19 cellular contexts compared by ENCODE assay signal in the genomic region with DNA sequence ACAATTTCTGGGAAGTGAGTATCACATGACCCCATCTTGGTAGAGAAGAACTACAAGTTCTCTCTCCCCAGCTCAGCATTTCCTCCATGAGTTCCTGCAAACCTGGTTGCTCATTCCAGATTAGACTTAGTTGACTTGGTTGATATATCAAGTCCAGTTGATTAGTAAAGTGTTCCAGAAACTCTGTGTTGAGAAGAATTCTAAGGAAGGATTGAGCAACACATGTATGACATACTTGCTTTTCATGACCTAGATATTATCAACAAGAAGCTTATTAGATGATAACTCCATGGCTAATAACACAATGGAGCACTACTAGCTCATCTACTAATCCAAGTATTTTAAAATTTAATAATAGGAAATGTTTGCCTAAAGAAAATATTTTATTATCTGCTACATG. TPM values are rescaled to one million over a fixed set of nuclear protein-coding genes. Genes with fewer than 3 reads are reported as not detected.
A peak's percentile ranks its signal among the peaks of the same experiment; 100 is the strongest.
DNase-seq lines count a peak whose midpoint lies in the region; ATAC-seq, FAIRE-seq and TF ChIP-seq lines count a peak whose summit lies in the region.
"Had no signal": no experiment of that assay in that cellular context is flagged by ENCODE, and none has a peak within 500 bp of the region (broad histone marks: within the 10 kb centered on the region; RNA-seq: fewer than 3 reads in every experiment).

No MANE protein-coding gene starts in this region.

- H3K4me1 Mint-ChIP-seq in stimulated activated effector memory CD8-positive, alpha-beta T cell treated with anti-CD3 and anti-CD28 coated beads, Interleukin-12 subunit alpha, Interleukin-12 subunit beta, amount 100 ng/mL, for 72 hours = peaks cover 9% of the 10 kb centered on the region
- H3K4me1 Mint-ChIP-seq: IgD-negative memory B cell had no signal

- H3K9me1 ChIP-seq in K562 (ENCODE audit: control insufficient read depth, insufficient read depth, low read length) = no peaks in the 10 kb centered on the region

- no TSS peak for BruUV-seq in K562 (replicated peaks; lab: Mats Ljungman, UMichigan)

- ATAC-seq in K562 = no peak
- ATAC-seq in stimulated activated effector memory CD8-positive, alpha-beta T cell treated with anti-CD3 and anti-CD28 coated beads, Interleukin-12 subunit alpha, Interleukin-12 subunit beta, amount 100 ng/mL, for 72 hours = no peak

- H3K4me3 ChIP-seq in K562 = no peak overlapping the region
- H3K4me3 ChIP-seq in fibroblast of pulmonary artery (replicated peaks; ENCODE audit: low read depth, low read length) = no peak overlapping the region
- H3K4me3 ChIP-seq in mesenchymal stem cell (ENCODE audit: insufficient read depth in 1 of 2, low read depth in 1 of 2, low read length in 2 of 2) = no peak overlapping the region

- no peak overlapping the region for H3K14ac ChIP-seq in mesenchymal stem cell (ENCODE audit: low read length in 2 of 2)

- H3K4me2 ChIP-seq in K562 (ENCODE audit: insufficient read depth, low read length) = no peak overlapping the region
- no peak overlapping the region for H3K4me2 ChIP-seq in mesenchymal stem cell (ENCODE audit: low read length, poor library complexity, severe bottlenecking)

- POLR2A ChIA-PET in K562 (lab: Yijun Ruan, JAX) = interaction anchor here (0.7 to 3.7 kb wide), 2 partner anchors 13 to 565 kb away, joined by 3 to 9 read pairs; no protein-coding TSS in a partner anchor

- H3K79me2 ChIP-seq in K562 (ENCODE audit: control insufficient read depth, insufficient read depth, low read length) = no peaks in the 10 kb centered on the region

- H4K8ac ChIP-seq in mesenchymal stem cell (ENCODE audit: low read length) = no peak overlapping the region

- H3K9ac ChIP-seq in K562 (ENCODE audit: insufficient read depth in 1 of 2, low read depth in 2 of 2, low read length in 2 of 2) (no peak overlapping the region), mesenchymal stem cell (ENCODE audit: low read length) (no peak overlapping the region)

- no peak overlapping the region for H2BK120ac ChIP-seq in mesenchymal stem cell (ENCODE audit: low read depth, low read length)

- H4K20me1 ChIP-seq in K562 (replicated peaks; ENCODE audit: control insufficient read depth, insufficient read depth, low read length) = no peaks in the 10 kb centered on the region

- intact Hi-C loops in K562 (cut with micrococcal nuclease) = no loop called here

- no peaks in the 10 kb centered on the region for H3K9me3 Mint-ChIP-seq in stimulated activated effector memory CD8-positive, alpha-beta T cell treated with anti-CD3 and anti-CD28 coated beads, Interleukin-12 subunit alpha, Interleukin-12 subunit beta, amount 100 ng/mL, for 72 hours
- H3K9me3 Mint-ChIP-seq: CD4-positive, alpha-beta T cell; H9; IgD-negative memory B cell had no signal

- no peak overlapping the region for H3K4me3 Mint-ChIP-seq in stimulated activated effector memory CD8-positive, alpha-beta T cell treated with anti-CD3 and anti-CD28 coated beads, Interleukin-12 subunit alpha, Interleukin-12 subunit beta, amount 100 ng/mL, for 72 hours
- H3K4me3 Mint-ChIP-seq: CD4-positive, alpha-beta T cell; H9; IgD-negative memory B cell had no signal

- no peak overlapping the region for H2BK12ac ChIP-seq in mesenchymal stem cell (ENCODE audit: low read length in 2 of 2)

- H3K9me3 ChIP-seq in K562 (replicated peaks; ENCODE audit: control insufficient read depth, insufficient read depth, low read depth, low read length) (no peaks in the 10 kb centered on the region), mesenchymal stem cell (ENCODE audit: control insufficient read depth, low read length) (no peaks in the 10 kb centered on the region)

- no peak overlapping the region for H3K23ac ChIP-seq in mesenchymal stem cell (ENCODE audit: low read length in 2 of 2)

- TF ChIP-seq CTCF in K562 (IDR thresholded peaks at IDR 0.05 in 2 of 3, conservative IDR thresholded peaks at IDR 0.05 in 1 of 3; ENCODE audit: insufficient read depth in 2 of 3, low read depth in 1 of 3, low read length in 3 of 3) = no peak
- no peak for TF ChIP-seq CTCF in fibroblast of pulmonary artery (IDR thresholded peaks at IDR 0.05; ENCODE audit: low read length, missing control alignments)

- H4K91ac ChIP-seq in mesenchymal stem cell (ENCODE audit: low read length) = no peak overlapping the region

- CTCF ChIA-PET in K562 (lab: Yijun Ruan, JAX; ENCODE audit: low intra/inter-chr PET ratio) = no interaction called here

- H2AFZ ChIP-seq in K562 (ENCODE audit: low read depth, low read length) (no peak overlapping the region), mesenchymal stem cell (ENCODE audit: low read depth, low read length) (no peak overlapping the region)

- TF ChIP-seq RAD21 in K562 (CRISPR knock-in tag; conservative IDR thresholded peaks at IDR 0.05 in 1 of 2, IDR thresholded peaks at IDR 0.05 in 1 of 2) = no peak

- H3K79me1 ChIP-seq in mesenchymal stem cell (replicated peaks; ENCODE audit: low read length, poor library complexity, severe bottlenecking) = no peaks in the 10 kb centered on the region

- no peak overlapping the region for H2BK5ac ChIP-seq in mesenchymal stem cell (ENCODE audit: low read depth, low read length, poor library complexity, severe bottlenecking)

- no peak for FAIRE-seq in K562 (lab: Jason Lieb, UNC)
- FAIRE-seq: A204.1, GM12892, GM18507, H1, HTR-8/SVneo had no signal

- in situ Hi-C loops in K562 (cut with MboI) (no loop called here), ACHN (cut with HindIII; ENCODE audit: low pct_ligation_motif_present, low pct_unique_long_range_greater_than_20kb, low sequenced_read_pairs) (no loop called here)

- H3K27me3 ChIP-seq in K562 (ENCODE audit: control insufficient read depth in 2 of 2, insufficient read depth in 2 of 2, low read length in 2 of 2) (no peaks in the 10 kb centered on the region), mesenchymal stem cell (ENCODE audit: control insufficient read depth in 1 of 2, insufficient read depth in 1 of 2, low read length in 2 of 2) (no peaks in the 10 kb centered on the region)

- H3K27ac ChIP-seq in K562 (ENCODE audit: extremely low read depth, low read depth, low read length) (no peak overlapping the region), mesenchymal stem cell (ENCODE audit: low read length, poor library complexity, severe bottlenecking) (no peak overlapping the region)
- H3K27ac ChIP-seq: C4-2B had no signal

- TF ChIP-seq EP300 in K562 (IDR thresholded peaks at IDR 0.05; ENCODE audit: low read length) = no peak

- H3K4ac ChIP-seq in mesenchymal stem cell (ENCODE audit: low read depth in 1 of 2, low read length in 2 of 2) = peak overlapping the region in 1 of 2 experiments; percentile 35

- H3K18ac ChIP-seq in mesenchymal stem cell (ENCODE audit: low read depth in 1 of 2, low read length in 2 of 2) = peak overlapping the region in 1 of 2 experiments; percentile 19

- no peaks in the 10 kb centered on the region for H3K36me3 Mint-ChIP-seq in stimulated activated effector memory CD8-positive, alpha-beta T cell treated with anti-CD3 and anti-CD28 coated beads, Interleukin-12 subunit alpha, Interleukin-12 subunit beta, amount 100 ng/mL, for 72 hours
- H3K36me3 Mint-ChIP-seq: IgD-negative memory B cell had no signal

- H3K27ac Mint-ChIP-seq in stimulated activated effector memory CD8-positive, alpha-beta T cell treated with anti-CD3 and anti-CD28 coated beads, Interleukin-12 subunit alpha, Interleukin-12 subunit beta, amount 100 ng/mL, for 72 hours = no peak overlapping the region
- H3K27ac Mint-ChIP-seq: CD4-positive, alpha-beta T cell; IgD-negative memory B cell had no signal

- DNase-seq in K562 (ENCODE audit: extremely low read depth in 1 of 4, low spot score in 3 of 4) (no peak), fibroblast of pulmonary artery (ENCODE audit: low read depth) (peak; percentile 49), mesenchymal stem cell (no peak), GM19240 (ENCODE audit: insufficient read length, low spot score) (no peak), ACHN (no peak)
- no peak for DNase-seq in stimulated activated effector memory CD8-positive, alpha-beta T cell treated with anti-CD3 and anti-CD28 coated beads, Interleukin-12 subunit alpha, Interleukin-12 subunit beta, amount 100 ng/mL, for 72 hours (ENCODE audit: low spot score in 2 of 2)
- DNase-seq: AML-193; CD4-positive, alpha-beta T cell; DMS153; DMS79; GDM1; H9 had no signal

- TF ChIP-seq POLR2A in K562 (conservative IDR thresholded peaks at IDR 0.05) = no peak

- H3K4me1 ChIP-seq in K562 (replicated peaks in 1 of 2; ENCODE audit: control insufficient read depth in 2 of 2, insufficient read depth in 2 of 2, low read length in 2 of 2) (peaks cover 0 to 13% of the 10 kb centered on the region in 2 experiments; a peak in 2 of 5 replicates), mesenchymal stem cell (ENCODE audit: control insufficient read depth, insufficient read depth, low read depth, low read length) (peaks cover 1% of the 10 kb centered on the region)

- H3K36me3 ChIP-seq in K562 (ENCODE audit: control insufficient read depth, insufficient read depth, low read length) (no peaks in the 10 kb centered on the region), mesenchymal stem cell (ENCODE audit: control insufficient read depth in 1 of 2, insufficient read depth in 2 of 2, low read depth in 1 of 2, low read length in 2 of 2) (no peaks in the 10 kb centered on the region)

- no peak overlapping the region for H2BK15ac ChIP-seq in mesenchymal stem cell (ENCODE audit: low read depth, poor library complexity, severe bottlenecking)

- H2AK5ac ChIP-seq in mesenchymal stem cell (ENCODE audit: low read length, severe bottlenecking) = peak overlapping the region; percentile 29

TF ChIP-seq in K562, 482 proteins besides CTCF, POLR2A, EP300 and RAD21 (continues in another document):
- no peak for TF ChIP-seq DIDO1 (tag; IDR thresholded peaks at IDR 0.05; ENCODE audit: low read depth)

RNA-seq across cellular contexts. Expression of gene EID1, which starts 6.4 kb away (rescaled TPM):
- total RNA-seq in K562 (2011; cell fraction: chromatin; rRNA removed; ENCODE audit: low replicate concordance) = 7.1 and 20.6 TPM in 2 replicates
- 10.7 and 13.6 TPM in 2 replicates for total RNA-seq in K562 (2011; cell fraction: nucleolus; rRNA removed)
- total RNA-seq in K562 (2011; cell fraction: nucleoplasm; rRNA removed) = 16.9 and 21.3 TPM in 2 replicates
- 167 and 170 TPM in 2 replicates for total RNA-seq in K562 (2014; rRNA removed)
- total RNA-seq in K562 (2014; rRNA removed; fragmentation: Illumina TruSeq; extraction: Trizol) = 136 and 159 TPM in 2 replicates
- 197 and 201 TPM in 2 replicates for total RNA-seq in K562 (2015; rRNA removed; fragmentation: Illumina TruSeq; extraction: Trizol)
- 124 and 143 TPM in 2 replicates for total RNA-seq in K562 (2021)
- 118 and 154 TPM in 2 replicates for polyA plus RNA-seq in K562 (2011; rRNA removed)
- polyA plus RNA-seq in K562 (2011; cell fraction: cytosol; rRNA removed) = 68.1 and 105 TPM in 2 replicates
- polyA plus RNA-seq in K562 (2011; cell fraction: nucleus; rRNA removed) = 42.9 and 66.4 TPM in 2 replicates
- 116 and 124 TPM in 2 replicates for polyA plus RNA-seq in K562 (2012)
- 134 and 176 TPM in 2 replicates for polyA plus RNA-seq in K562 (2014; fragmentation: Illumina TruSeq; extraction: Trizol)
- polyA plus RNA-seq in K562 (2014; fragmentation: Nextera tagmentation; extraction: Ambion mirVana) = 10 to 100 TPM; 46.5 to 51.2 TPM
- 177 and 211 TPM in 2 replicates for polyA plus RNA-seq in K562 (2014; rRNA removed)
- polyA minus RNA-seq in K562 (2011; rRNA and poly(A)+ RNA removed) = 43.4 and 58.1 TPM in 2 replicates
- polyA minus RNA-seq in K562 (2011; cell fraction: cytosol; rRNA and poly(A)+ RNA removed) = 61.7 and 69.7 TPM in 2 replicates
- 8.2 and 15.4 TPM in 2 replicates for polyA minus RNA-seq in K562 (2011; cell fraction: nucleus; rRNA and poly(A)+ RNA removed)
- 264 TPM for polyA plus RNA-seq in mesenchymal stem cell (2013, experiment 1 of 2)
- polyA plus RNA-seq in mesenchymal stem cell (2013, experiment 2 of 2) = 277 TPM
